23 cellular contexts compared by ENCODE assay signal in the genomic region with DNA sequence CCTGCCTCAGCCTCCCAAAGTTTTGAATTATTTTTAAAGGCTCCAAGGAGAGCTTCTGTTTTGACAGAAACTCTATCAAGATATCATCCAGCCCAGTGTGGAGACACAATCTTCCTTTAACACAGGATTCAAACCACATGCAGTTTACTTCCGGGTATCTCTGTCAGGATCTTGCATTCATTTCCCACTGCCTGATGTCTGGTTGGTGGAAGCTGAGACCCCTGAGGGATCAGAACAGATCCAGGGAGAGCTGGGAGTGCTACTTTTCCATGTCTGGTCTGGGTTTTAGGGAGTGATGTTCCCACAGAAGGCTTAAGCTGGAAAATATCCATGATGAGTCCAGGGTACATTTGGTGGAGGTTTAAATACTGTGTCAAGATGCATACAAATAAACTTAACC. TPM values are rescaled to one million over a fixed set of nuclear protein-coding genes. Genes with fewer than 3 reads are reported as not detected.
DNase-seq lines count a peak whose midpoint lies in the region; ATAC-seq and TF ChIP-seq lines count a peak whose summit lies in the region.
"Had no signal": no experiment of that assay in that cellular context is flagged by ENCODE, and none has a peak within 500 bp of the region (broad histone marks: within the 10 kb centered on the region; RNA-seq: fewer than 3 reads in every experiment).

No MANE protein-coding gene starts in this region.

- no peaks in the 10 kb centered on the region for H3K79me1 ChIP-seq in mesendoderm (ENCODE audit: low read length)

- in situ Hi-C loops in brain microvascular endothelial cell (cut with HindIII; ENCODE audit: low pct_ligation_motif_present, low sequenced_read_pairs) (no loop called here), HAP-1 (cut with MboI; ENCODE audit: low sequenced_read_pairs) (no loop called here)

- intact Hi-C loops in OCI-LY7 (cut with micrococcal nuclease; ENCODE audit: unreplicated experiment) (no loop called here), posterior vena cava (cut with DNase I) (no loop called here)

- H4K5ac ChIP-seq in mesendoderm (ENCODE audit: low read length), result no peak overlapping the region

- H3K4me1 ChIP-seq in OCI-LY7 (ENCODE audit: insufficient read depth, low read length, poor library complexity, severe bottlenecking), result no peaks in the 10 kb centered on the region
- H3K4me1 ChIP-seq in mesendoderm (ENCODE audit: control insufficient read depth, low read depth, low read length), result no peaks in the 10 kb centered on the region
- H3K4me1 ChIP-seq in HAP-1, result peaks cover 15% of the 10 kb centered on the region
- H3K4me1 ChIP-seq: prostate gland, uterus had no signal

- H3K36me3 ChIP-seq in OCI-LY7 (ENCODE audit: insufficient read depth, low read length) (no peaks in the 10 kb centered on the region), brain microvascular endothelial cell (replicated peaks) (no peaks in the 10 kb centered on the region), mesendoderm (ENCODE audit: control insufficient read depth, insufficient read depth, low read length) (no peaks in the 10 kb centered on the region), HAP-1 (replicated peaks) (no peaks in the 10 kb centered on the region)
- H3K36me3 ChIP-seq: prostate gland, uterus had no signal

- H3K18ac ChIP-seq in mesendoderm (ENCODE audit: low read length), result no peak overlapping the region

- H3K27me3 ChIP-seq in brain microvascular endothelial cell (replicated peaks), result no peaks in the 10 kb centered on the region
- no peaks in the 10 kb centered on the region for H3K27me3 ChIP-seq in mesendoderm (ENCODE audit: insufficient read depth, low read length, poor library complexity)
- H3K27me3 ChIP-seq in HAP-1 (ENCODE audit: low read depth), result no peaks in the 10 kb centered on the region
- H3K27me3 ChIP-seq: uterus had no signal

- no peaks in the 10 kb centered on the region for H3K9me2 ChIP-seq in OCI-LY7 (ENCODE audit: insufficient read depth, low read length)

- H4K20me1 ChIP-seq in OCI-LY7 (ENCODE audit: insufficient read depth, low read length), result no peaks in the 10 kb centered on the region

- H4K8ac ChIP-seq in mesendoderm (ENCODE audit: low read depth, low read length), result no peak overlapping the region

- no peak overlapping the region for H2AK5ac ChIP-seq in mesendoderm (ENCODE audit: low read length)

- no peak overlapping the region for H3K27ac ChIP-seq in OCI-LY7 (ENCODE audit: low read depth, low read length, poor library complexity, severe bottlenecking)
- H3K27ac ChIP-seq in brain microvascular endothelial cell, result peak overlapping the region; percentile 88
- H3K27ac ChIP-seq in mesendoderm (ENCODE audit: low read depth, low read length), result no peak overlapping the region
- H3K27ac ChIP-seq in temporal lobe (ENCODE audit: low read depth, low read length), result peak overlapping the region; percentile 12
- H3K27ac ChIP-seq: epithelial cell of prostate, prostate gland, uterus had no signal

- TF ChIP-seq CTCF in OCI-LY7 (conservative IDR thresholded peaks at IDR 0.05; ENCODE audit: low read length) (no peak), brain microvascular endothelial cell (IDR thresholded peaks at IDR 0.05; ENCODE audit: low read depth, low read length, missing control alignments) (no peak)

- H2BK120ac ChIP-seq in mesendoderm (ENCODE audit: low read depth, low read length), result no peak overlapping the region

- POLR2A ChIA-PET in OCI-LY7 (lab: Charles Lee), result no interaction called here

- H3K56ac ChIP-seq in mesendoderm (ENCODE audit: low read length), result no peak overlapping the region

- H3K4ac ChIP-seq in mesendoderm (ENCODE audit: low read depth, low read length), result no peak overlapping the region

- H2BK5ac ChIP-seq in mesendoderm (ENCODE audit: low read length), result no peak overlapping the region

- peak overlapping the region; percentile 51; the same call in 1 of the 2 replicates for H2AFZ ChIP-seq in OCI-LY7 (ENCODE audit: low read length)

- no peak for ATAC-seq in GM18511 (IDR thresholded peaks at IDR 0.05; ENCODE audit: unreplicated experiment)
- ATAC-seq: naive thymus-derived CD8-positive, alpha-beta T cell; stimulated activated effector memory CD8-positive, alpha-beta T cell treated with anti-CD3 and anti-CD28 coated beads, Interleukin-12 subunit alpha, Interleukin-12 subunit beta, amount 100 ng/mL, for 72 hours had no signal

- no peak overlapping the region for H3K23ac ChIP-seq in mesendoderm (ENCODE audit: low read length)

- H3K9me3 ChIP-seq in OCI-LY7 (ENCODE audit: low read length) (no peaks in the 10 kb centered on the region), HAP-1 (no peaks in the 10 kb centered on the region)
- H3K9me3 ChIP-seq: prostate gland, uterus had no signal

- H2BK15ac ChIP-seq in mesendoderm (replicated peaks; ENCODE audit: low read depth), result no peak overlapping the region

- H3K4me2 ChIP-seq in OCI-LY7 (ENCODE audit: low read length), result no peak overlapping the region
- H3K4me2 ChIP-seq in mesendoderm (ENCODE audit: low read length), result no peak overlapping the region

- CTCF ChIA-PET in OCI-LY7 (lab: Charles Lee; ENCODE audit: unreplicated experiment), result no interaction called here

- BruUV-seq in OCI-LY7 (replicated peaks; lab: Mats Ljungman, UMichigan), result no TSS peak

- no peaks in the 10 kb centered on the region for H3K79me2 ChIP-seq in OCI-LY7 (ENCODE audit: insufficient read depth, low read depth, low read length)
- H3K79me2 ChIP-seq in mesendoderm (ENCODE audit: control insufficient read depth, insufficient read depth, low read length), result no peaks in the 10 kb centered on the region

- DNase-seq in OCI-LY7 (ENCODE audit: low spot score) (no peak), brain microvascular endothelial cell (no peak), mesendoderm (peak; percentile 24), HAP-1 (ENCODE audit: low spot score in 2 of 2) (no peak), posterior vena cava (ENCODE audit: low spot score) (no peak)
- DNase-seq: activated CD4-positive, alpha-beta memory T cell treated with anti-CD3 and anti-CD28 coated beads, Interleukin-2, amount 10 ng/mL, durations not matched to agents 7 days and 5 days; activated naive CD4-positive, alpha-beta T cell treated with anti-CD3 and anti-CD28 coated beads, Interleukin-2, amount 50 U/mL, for 16 hours; activated T-cell treated with anti-CD3 and anti-CD28 coated beads, Interleukin-2, amount 50 U/mL, for 24 hours; AML-193; MV-4-11; naive thymus-derived CD8-positive, alpha-beta T cell; NCI-H187 treated with DMSO at 0.1 percent for 48 hours; NCI-H446 treated with DMSO at 0.1 percent for 48 hours; SHP77; stimulated activated CD4-positive, alpha-beta T cell treated with anti-CD3 and anti-CD28 coated beads, Interleukin-15, amount 100 ng/mL, for 24 hours had no signal

- H3K4me3 ChIP-seq in OCI-LY7 (ENCODE audit: low read depth, low read length, poor library complexity, severe bottlenecking) (no peak overlapping the region), brain microvascular endothelial cell (ENCODE audit: low read depth, low read length) (no peak overlapping the region), mesendoderm (ENCODE audit: low read length) (no peak overlapping the region), HAP-1 (no peak overlapping the region)
- H3K4me3 ChIP-seq: prostate gland, uterus had no signal

- no peak overlapping the region for H3K9ac ChIP-seq in mesendoderm (ENCODE audit: low read length)

- WGBS in mesendoderm (ENCODE audit: extremely low coverage, insufficient coverage, low lambda C conversion rate), result no CpG with 5 or more reads among the region's 1 CpG

RNA-seq across cellular contexts. Expression of a gene that starts 16.7 kb away (rescaled TPM):
- 6.8 and 7.1 TPM in 2 replicates for total RNA-seq in OCI-LY7 (2014; rRNA removed; shearing (Covaris generic))
- 8.3 and 11.7 TPM in 2 replicates for total RNA-seq in OCI-LY7 (2022)
- polyA plus RNA-seq in mesendoderm (2013, experiment 1 of 2), result 0.59 TPM
- polyA plus RNA-seq in mesendoderm (2013, experiment 2 of 2), result 0.70 TPM
- total RNA-seq in temporal lobe, result 11.3 TPM
- total RNA-seq in posterior vena cava, result 10 to 100 TPM; 22.1 to 37.9 TPM

RNA-seq across cellular contexts. Expression of a gene that starts 30.9 kb away (rescaled TPM):
- not detected in 2 replicates for total RNA-seq in OCI-LY7 (2014; rRNA removed; shearing (Covaris generic))
- total RNA-seq in OCI-LY7 (2022), result not detected in 2 replicates
- polyA plus RNA-seq in mesendoderm (2013, experiment 1 of 2), result not detected
- not detected for polyA plus RNA-seq in mesendoderm (2013, experiment 2 of 2)
- not detected for total RNA-seq in temporal lobe
- total RNA-seq in posterior vena cava, result not detected
- total RNA-seq: activated CD4-positive, alpha-beta memory T cell treated with anti-CD3 and anti-CD28 coated beads, Interleukin-2, amount 10 ng/mL, durations not matched to agents 7 days and 5 days; lower leg skin; naive thymus-derived CD8-positive, alpha-beta T cell; prostate gland; T-helper 2 cell treated with Interferon-gamma antibody and Interleukin-4, amounts not matched to agents 100 ng/mL and 5 ng/mL, for 36 hours; uterus had no signal
- polyA plus RNA-seq: naive thymus-derived CD8-positive, alpha-beta T cell had no signal

Comparison
In these comparisons a context has a peak if more than half of its experiments do, and no peak if none do; other contexts are left out.
1. H3K27ac ChIP-seq: peak in brain microvascular endothelial cell (single experiment) and temporal lobe (single experiment); none in OCI-LY7 (single experiment) and mesendoderm (single experiment).